20 cellular contexts compared by ENCODE assay signal in genomic region chr21:37863842-37864241, GRCh38. TPM values are rescaled to one million over a fixed set of nuclear protein-coding genes. Genes with fewer than 3 reads are reported as not detected.
DNase-seq lines count a peak whose midpoint lies in the region; ATAC-seq and TF ChIP-seq lines count a peak whose summit lies in the region.
"Had no signal": no experiment of that assay in that cellular context is flagged by ENCODE, and none has a peak within 500 bp of the region (broad histone marks: within the 10 kb centered on the region; RNA-seq: fewer than 3 reads in every experiment).

No MANE protein-coding gene starts in this region.

- ATAC-seq in activated CD8-positive, alpha-beta T cell treated with anti-CD3 and anti-CD28 coated beads for 36 hours, result no peak
- ATAC-seq in activated CD8-positive, alpha-beta T cell treated with anti-CD3 and anti-CD28 coated beads, Interleukin-2, amount 10 ng/mL, durations not matched to agents 7 days and 5 days, result no peak
- ATAC-seq in activated T-helper 17 cell treated with anti-CD3 and anti-CD28 coated beads, Interleukin-2, amount 50 U/mL, for 72 hours (replicated peaks), result peak; percentile 21
- no peak for ATAC-seq in stimulated activated naive CD8-positive, alpha-beta T cell treated with anti-CD3 and anti-CD28 coated beads, Interleukin-15, Interleukin-2, amounts not matched to agents 100 U/mL and 50 U/mL, for 24 hours
- ATAC-seq: stimulated activated naive CD8-positive, alpha-beta T cell treated with anti-CD3 and anti-CD28 coated beads, Interleukin-15, amount 100 ng/mL, for 72 hours had no signal

- no peak overlapping the region for H3K4me3 Mint-ChIP-seq in activated CD8-positive, alpha-beta T cell treated with anti-CD3 and anti-CD28 coated beads for 36 hours
- H3K4me3 Mint-ChIP-seq in activated CD8-positive, alpha-beta T cell treated with anti-CD3 and anti-CD28 coated beads, Interleukin-2, amount 10 ng/mL, durations not matched to agents 7 days and 5 days, result no peak overlapping the region
- no peak overlapping the region for H3K4me3 Mint-ChIP-seq in activated T-helper 17 cell treated with anti-CD3 and anti-CD28 coated beads, Interleukin-2, amount 50 U/mL, for 72 hours
- H3K4me3 Mint-ChIP-seq: HFFc6; stimulated activated naive CD8-positive, alpha-beta T cell treated with anti-CD3 and anti-CD28 coated beads, Interleukin-15, amount 100 ng/mL, for 72 hours had no signal

- peak; percentile 9 for DNase-seq in activated CD8-positive, alpha-beta T cell treated with anti-CD3 and anti-CD28 coated beads for 36 hours
- no peak for DNase-seq in activated CD8-positive, alpha-beta T cell treated with anti-CD3 and anti-CD28 coated beads, Interleukin-2, amount 10 ng/mL, durations not matched to agents 7 days and 5 days
- DNase-seq in glomerular visceral epithelial cell (ENCODE audit: extremely low spot score) (peak; percentile 33), smooth muscle cell of the brain vasculature (ENCODE audit: low read depth, low spot score) (peak; percentile 44), mucosa of gallbladder (ENCODE audit: low spot score) (no peak), testis (no peak)
- no peak for DNase-seq in stimulated activated naive CD8-positive, alpha-beta T cell treated with anti-CD3 and anti-CD28 coated beads, Interleukin-15, Interleukin-2, amounts not matched to agents 100 U/mL and 50 U/mL, for 24 hours
- DNase-seq: activated CD4-positive, alpha-beta T cell treated with anti-CD3 and anti-CD28 coated beads, Interleukin-2, amount 50 U/mL, for 1 hour; glutamatergic neuron; HFFc6; islet precursor cell; midbrain; NCI-H1436 treated with DMSO at 0.1 percent for 48 hours; stimulated activated CD4-positive, alpha-beta T cell treated with anti-CD3 and anti-CD28 coated beads, Interleukin-12 subunit alpha, Interleukin-12 subunit beta, amount 100 ng/mL, for 4 hours; stimulated activated naive CD8-positive, alpha-beta T cell treated with anti-CD3 and anti-CD28 coated beads, Interleukin-15, amount 100 ng/mL, for 72 hours had no signal

- H3K4me3 ChIP-seq in testis, result no peak overlapping the region
- H3K4me3 ChIP-seq: SJSA1 had no signal

- no peaks in the 10 kb centered on the region for H3K36me3 ChIP-seq in testis (ENCODE audit: low read depth, missing control alignments)
- H3K36me3 ChIP-seq: SJSA1 had no signal

- H3K36me3 Mint-ChIP-seq in activated CD8-positive, alpha-beta T cell treated with anti-CD3 and anti-CD28 coated beads for 36 hours (ENCODE audit: low read depth), result no peaks in the 10 kb centered on the region
- H3K36me3 Mint-ChIP-seq in activated CD8-positive, alpha-beta T cell treated with anti-CD3 and anti-CD28 coated beads, Interleukin-2, amount 10 ng/mL, durations not matched to agents 7 days and 5 days (ENCODE audit: low read depth), result no peaks in the 10 kb centered on the region
- H3K36me3 Mint-ChIP-seq in activated T-helper 17 cell treated with anti-CD3 and anti-CD28 coated beads, Interleukin-2, amount 50 U/mL, for 72 hours (ENCODE audit: low read depth), result no peaks in the 10 kb centered on the region

- H3K4me1 Mint-ChIP-seq in activated CD8-positive, alpha-beta T cell treated with anti-CD3 and anti-CD28 coated beads for 36 hours (ENCODE audit: low read depth), result no peaks in the 10 kb centered on the region
- no peaks in the 10 kb centered on the region for H3K4me1 Mint-ChIP-seq in activated CD8-positive, alpha-beta T cell treated with anti-CD3 and anti-CD28 coated beads, Interleukin-2, amount 10 ng/mL, durations not matched to agents 7 days and 5 days (ENCODE audit: low read depth)
- H3K4me1 Mint-ChIP-seq in activated T-helper 17 cell treated with anti-CD3 and anti-CD28 coated beads, Interleukin-2, amount 50 U/mL, for 72 hours, result no peaks in the 10 kb centered on the region
- H3K4me1 Mint-ChIP-seq: stimulated activated naive CD8-positive, alpha-beta T cell treated with anti-CD3 and anti-CD28 coated beads, Interleukin-15, amount 100 ng/mL, for 72 hours had no signal

- no peaks in the 10 kb centered on the region for H3K9me3 ChIP-seq in testis
- H3K9me3 ChIP-seq: SJSA1 had no signal

- TF ChIP-seq POLR2A in testis (IDR thresholded peaks at IDR 0.05), result no peak

- intact Hi-C loops in activated CD8-positive, alpha-beta T cell treated with anti-CD3 and anti-CD28 coated beads for 36 hours (cut with micrococcal nuclease), result no loop called here
- intact Hi-C loops in testis (cut with DNase I; ENCODE audit: low total_unique reads), result no loop called here

- H3K4me1 ChIP-seq in testis, result no peaks in the 10 kb centered on the region
- H3K4me1 ChIP-seq: parathyroid adenoma had no signal

- peaks cover 4% of the 10 kb centered on the region for H3K27me3 Mint-ChIP-seq in activated CD8-positive, alpha-beta T cell treated with anti-CD3 and anti-CD28 coated beads for 36 hours
- H3K27me3 Mint-ChIP-seq in activated CD8-positive, alpha-beta T cell treated with anti-CD3 and anti-CD28 coated beads, Interleukin-2, amount 10 ng/mL, durations not matched to agents 7 days and 5 days (ENCODE audit: low read depth), result no peaks in the 10 kb centered on the region
- peaks cover 9% of the 10 kb centered on the region for H3K27me3 Mint-ChIP-seq in activated T-helper 17 cell treated with anti-CD3 and anti-CD28 coated beads, Interleukin-2, amount 50 U/mL, for 72 hours

- no peaks in the 10 kb centered on the region for H3K27me3 ChIP-seq in testis
- H3K27me3 ChIP-seq: SJSA1 had no signal

- no peak for TF ChIP-seq CTCF in activated CD8-positive, alpha-beta T cell treated with anti-CD3 and anti-CD28 coated beads for 36 hours (IDR thresholded peaks at IDR 0.05)
- no peak for TF ChIP-seq CTCF in testis (IDR thresholded peaks at IDR 0.05)

- no peak overlapping the region for H3K27ac Mint-ChIP-seq in activated CD8-positive, alpha-beta T cell treated with anti-CD3 and anti-CD28 coated beads for 36 hours
- H3K27ac Mint-ChIP-seq in activated CD8-positive, alpha-beta T cell treated with anti-CD3 and anti-CD28 coated beads, Interleukin-2, amount 10 ng/mL, durations not matched to agents 7 days and 5 days, result no peak overlapping the region
- no peak overlapping the region for H3K27ac Mint-ChIP-seq in activated T-helper 17 cell treated with anti-CD3 and anti-CD28 coated beads, Interleukin-2, amount 50 U/mL, for 72 hours
- H3K27ac Mint-ChIP-seq: HFFc6; stimulated activated naive CD8-positive, alpha-beta T cell treated with anti-CD3 and anti-CD28 coated beads, Interleukin-15, amount 100 ng/mL, for 72 hours had no signal

- no peaks in the 10 kb centered on the region for H3K9me3 Mint-ChIP-seq in activated CD8-positive, alpha-beta T cell treated with anti-CD3 and anti-CD28 coated beads for 36 hours
- no peaks in the 10 kb centered on the region for H3K9me3 Mint-ChIP-seq in activated CD8-positive, alpha-beta T cell treated with anti-CD3 and anti-CD28 coated beads, Interleukin-2, amount 10 ng/mL, durations not matched to agents 7 days and 5 days (ENCODE audit: insufficient read depth)
- no peaks in the 10 kb centered on the region for H3K9me3 Mint-ChIP-seq in activated T-helper 17 cell treated with anti-CD3 and anti-CD28 coated beads, Interleukin-2, amount 50 U/mL, for 72 hours
- H3K9me3 Mint-ChIP-seq: HFFc6 had no signal

- CTCF ChIA-PET in activated CD8-positive, alpha-beta T cell treated with anti-CD3 and anti-CD28 coated beads for 36 hours (lab: Charles Lee), result interaction anchor here (0.6 to 1.1 kb wide), 2 partner anchors 98 to 792 kb away, joined by 3 read pairs; no protein-coding TSS in a partner anchor
- CTCF ChIA-PET in activated CD8-positive, alpha-beta T cell treated with anti-CD3 and anti-CD28 coated beads, Interleukin-2, amount 10 ng/mL, durations not matched to agents 7 days and 5 days (lab: Charles Lee), result no interaction called here

- POLR2A ChIA-PET in activated CD8-positive, alpha-beta T cell treated with anti-CD3 and anti-CD28 coated beads for 36 hours (lab: Charles Lee), result no interaction called here
- POLR2A ChIA-PET in activated CD8-positive, alpha-beta T cell treated with anti-CD3 and anti-CD28 coated beads, Interleukin-2, amount 10 ng/mL, durations not matched to agents 7 days and 5 days (lab: Charles Lee), result no interaction called here

- 90 to 95% methylated on average over 5 of the region's 5 CpGs for WGBS in testis, 2 donors

- H3K27ac ChIP-seq in testis, result no peak overlapping the region
- H3K27ac ChIP-seq: KMS-11, parathyroid adenoma, SJSA1 had no signal

RNA-seq across cellular contexts. Expression of gene KCNJ6, which starts 52.4 kb away (rescaled TPM):
- total RNA-seq in activated CD8-positive, alpha-beta T cell treated with anti-CD3 and anti-CD28 coated beads for 36 hours, result not detected
- total RNA-seq in activated CD8-positive, alpha-beta T cell treated with anti-CD3 and anti-CD28 coated beads, Interleukin-2, amount 10 ng/mL, durations not matched to agents 7 days and 5 days, result not detected
- total RNA-seq in activated T-helper 17 cell treated with anti-CD3 and anti-CD28 coated beads, Interleukin-2, amount 50 U/mL, for 72 hours, result not detected
- total RNA-seq in mucosa of gallbladder (0.12 TPM), testis (under 1 TPM; 0.24 to 0.25 TPM)
- 0.25 TPM for polyA plus RNA-seq in testis (ENCODE audit: insufficient read depth, low read depth, low replicate concordance)
- total RNA-seq: G401, HFFc6 had no signal

Comparison
In these comparisons a context has a peak if more than half of its experiments do, and no peak if none do; other contexts are left out.
1. DNase-seq: peak in activated CD8-positive, alpha-beta T cell treated with anti-CD3 and anti-CD28 coated beads for 36 hours (single experiment), glomerular visceral epithelial cell (single experiment) and smooth muscle cell of the brain vasculature (single experiment); none in activated CD8-positive, alpha-beta T cell treated with anti-CD3 and anti-CD28 coated beads, Interleukin-2, amount 10 ng/mL, durations not matched to agents 7 days and 5 days (single experiment), stimulated activated naive CD8-positive, alpha-beta T cell treated with anti-CD3 and anti-CD28 coated beads, Interleukin-15, Interleukin-2, amounts not matched to agents 100 U/mL and 50 U/mL, for 24 hours (single experiment), mucosa of gallbladder (single experiment) and testis (single experiment).